In genomic region chr6:169215201-169215661, GRCh38 we compare ENCODE assay signal across 10 cellular contexts. TPM values are rescaled to one million over a fixed set of nuclear protein-coding genes. Genes with fewer than 3 reads are reported as not detected.
DNase-seq lines count a peak whose midpoint lies in the region; ATAC-seq, FAIRE-seq and TF ChIP-seq lines count a peak whose summit lies in the region.
"Had no signal": no experiment of that assay in that cellular context is flagged by ENCODE, and none has a peak within 500 bp of the region (broad histone marks: within the 10 kb centered on the region; RNA-seq: fewer than 3 reads in every experiment).

No MANE protein-coding gene starts in this region.

- dilution Hi-C loops in mammary epithelial cell (cut with HindIII; ENCODE audit: low sequenced_read_pairs): no loop called here

- H2AFZ ChIP-seq in mammary epithelial cell (ENCODE audit: low read depth, low read length): peak overlapping the region; percentile 69

- FAIRE-seq in HTR-8/SVneo (lab: Jason Lieb, UNC): no peak

- intact Hi-C loops in mammary epithelial cell (cut with micrococcal nuclease): no loop called here
- intact Hi-C loops in left lung (cut with DNase I): no loop called here
- intact Hi-C loops in stomach (cut with DNase I; ENCODE audit: low total_unique reads): no loop called here
- intact Hi-C loops in mucosa of descending colon (cut with DNase I, micrococcal nuclease): no loop called here

- TF ChIP-seq EP300 in stomach (IDR thresholded peaks at IDR 0.05): no peak

- BruUV-seq in mammary epithelial cell (replicated peaks; lab: Mats Ljungman, UMichigan): no TSS peak

- DNase-seq in NB4 (ENCODE audit: low read depth) (peak; percentile 78), mammary epithelial cell (no peak), left lung (no peak), stomach (no peak), mucosa of descending colon (no peak), HTR-8/SVneo (ENCODE audit: insufficient read length, low spot score) (no peak), NOMO-1 treated with dmso at 0.1 percent for 144 hours (lab: John Stamatoyannopoulos, UW; ENCODE audit: unreplicated experiment) (no peak)
- no peak for DNase-seq in activated CD4-positive, alpha-beta T cell treated with anti-CD3 and anti-CD28 coated beads for 1 hour
- DNase-seq: activated CD4-positive, alpha-beta T cell treated with anti-CD3 and anti-CD28 coated beads, Interleukin-2, amount 50 U/mL, for 1 hour; central memory CD4-positive, alpha-beta T cell had no signal

- H4K20me1 ChIP-seq in mammary epithelial cell (ENCODE audit: insufficient read depth, low read length): no peaks in the 10 kb centered on the region

- TF ChIP-seq POLR2A in NB4 (IDR thresholded peaks at IDR 0.05; ENCODE audit: extremely low read depth, insufficient read length) (no peak), stomach (IDR thresholded peaks at IDR 0.05) (no peak)

- H3K27ac ChIP-seq in mammary epithelial cell (ENCODE audit: insufficient read depth, low read depth, low read length): no peak overlapping the region
- peak overlapping the region; percentile 78 to 81 for H3K27ac ChIP-seq in left lung
- H3K27ac ChIP-seq in stomach: peak overlapping the region; percentile 66 to 90 (median 85)

- TF ChIP-seq CTCF in NB4 (IDR thresholded peaks at IDR 0.05; ENCODE audit: low read depth, low read length) (no peak), mammary epithelial cell (conservative IDR thresholded peaks at IDR 0.05 in 1 of 2, IDR thresholded peaks at IDR 0.05 in 1 of 2; ENCODE audit: extremely low read depth in 1 of 2, insufficient read depth in 1 of 2, low read depth in 1 of 2, low read length in 2 of 2) (no peak), left lung (IDR thresholded peaks at IDR 0.05) (no peak), stomach (IDR thresholded peaks at IDR 0.05) (no peak), mucosa of descending colon (IDR thresholded peaks at IDR 0.05) (no peak)

- ATAC-seq in left lung (no peak), mucosa of descending colon (no peak)

- H3K36me3 ChIP-seq in mammary epithelial cell (ENCODE audit: insufficient read depth, low read length) (no peaks in the 10 kb centered on the region), left lung (no peaks in the 10 kb centered on the region), stomach (no peaks in the 10 kb centered on the region), mucosa of descending colon (ENCODE audit: low read depth) (no peaks in the 10 kb centered on the region)

- no peak overlapping the region for H3K9ac ChIP-seq in mammary epithelial cell (ENCODE audit: insufficient read depth, low read length)

- in situ Hi-C loops in mammary epithelial cell (cut with MboI; ENCODE audit: low sequenced_read_pairs in 2 of 2): no loop called here

- H3K4me3 ChIP-seq in NB4 (ENCODE audit: low read depth, low read length) (peak overlapping the region; percentile 65), mammary epithelial cell (replicated peaks in 1 of 3; ENCODE audit: insufficient read depth in 1 of 3, low read depth in 2 of 3, low read length in 3 of 3) (no peak overlapping the region), left lung (no peak overlapping the region), stomach (no peak overlapping the region), mucosa of descending colon (no peak overlapping the region)

- no peaks in the 10 kb centered on the region for H3K27me3 ChIP-seq in mammary epithelial cell (ENCODE audit: insufficient read depth, low read length)
- H3K27me3 ChIP-seq in left lung: no peaks in the 10 kb centered on the region
- no peaks in the 10 kb centered on the region for H3K27me3 ChIP-seq in stomach

- no peak overlapping the region for H3K4me2 ChIP-seq in mammary epithelial cell (ENCODE audit: insufficient read depth, low read depth, low read length)

- H3K9me3 ChIP-seq in mammary epithelial cell (replicated peaks; ENCODE audit: insufficient read depth, low read length) (no peaks in the 10 kb centered on the region), left lung (no peaks in the 10 kb centered on the region), stomach (no peaks in the 10 kb centered on the region), mucosa of descending colon (no peaks in the 10 kb centered on the region)

- 79% methylated on average over 8 of the region's 11 CpGs for WGBS in mammary epithelial cell (ENCODE audit: low coverage, missing lambda C conversion rate)
- WGBS in stomach, 5 donors: 49 to 78% (median 66%) methylated on average over 11 of the region's 11 CpGs

- no peaks in the 10 kb centered on the region for H3K79me2 ChIP-seq in mammary epithelial cell (ENCODE audit: insufficient read depth, low read length)

- H3K4me1 ChIP-seq in mammary epithelial cell (ENCODE audit: insufficient read depth, low read length): peaks cover 23% of the 10 kb centered on the region
- peaks cover 4 to 17% of the 10 kb centered on the region in 2 donors for H3K4me1 ChIP-seq in left lung
- peaks cover 12 to 36% (median 24%) of the 10 kb centered on the region in 4 donors for H3K4me1 ChIP-seq in stomach
- H3K4me1 ChIP-seq in mucosa of descending colon (ENCODE audit: low read depth): peaks cover 10% of the 10 kb centered on the region

- CTCF ChIA-PET in mammary epithelial cell (lab: Charles Lee; ENCODE audit: low non-redundant PET): no interaction called here

RNA-seq across cellular contexts. Expression of gene THBS2, which starts 38.4 kb away (rescaled TPM):
- total RNA-seq in mammary epithelial cell (1 to 10 TPM in 1 of 2 donors, under 1 TPM in 1; 0.64 to 4.3 TPM), left lung (100 to 1,000 TPM in 1 of 2 donors, 10 to 100 TPM in 1; 34.7 to 126 TPM), stomach (10 to 100 TPM in 2 of 5 donors, 1 to 10 TPM in 2, under 1 TPM in 1; under 0.01 to 56.0 (median 7.7) TPM), mucosa of descending colon (10 to 100 TPM in 1 of 3 donors, 1 to 10 TPM in 2; 3.7 to 39.1 (median 4.0) TPM)
- polyA plus RNA-seq in mammary epithelial cell (0.46 TPM), stomach (under 1 TPM; 0.31 to 0.87 (median 0.70) TPM)
- polyA minus RNA-seq in mammary epithelial cell: 1.8 TPM
